ENCODE assay signal across 22 cellular contexts in the genomic region with DNA sequence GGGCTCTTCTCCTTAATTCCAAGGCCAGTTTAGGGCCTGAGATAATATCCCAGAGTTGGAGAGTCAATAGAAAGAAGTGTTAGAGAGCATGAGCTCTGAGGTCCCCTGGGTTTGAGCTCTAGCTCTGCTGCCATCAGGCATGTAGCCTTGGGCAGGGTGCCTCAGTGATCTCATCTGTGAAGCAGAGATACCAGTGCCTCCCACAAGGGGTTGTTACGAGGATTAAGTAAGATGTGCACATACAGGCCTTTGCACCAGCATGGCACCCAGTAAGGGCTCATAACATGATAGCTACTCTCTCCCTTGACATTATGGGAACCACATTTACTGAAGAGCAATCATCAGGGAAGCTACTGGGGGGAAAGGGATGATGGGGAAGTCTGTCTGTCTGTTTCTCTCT.
"Had no signal": no experiment of that assay in that cellular context is flagged by ENCODE, and none has a peak within 500 bp of the region (broad histone marks: within the 10 kb centered on the region; RNA-seq: fewer than 3 reads in every experiment).

No MANE protein-coding gene starts in this region.

- H3K27me3 Mint-ChIP-seq: activated CD4-positive, alpha-beta memory T cell treated with anti-CD3 and anti-CD28 coated beads, Interleukin-2, amount 10 ng/mL, durations not matched to agents 7 days and 5 days; activated T-cell treated with anti-CD3 and anti-CD28 coated beads, Interleukin-2, amount 50 U/mL, for 24 hours; stimulated activated naive CD8-positive, alpha-beta T cell treated with anti-CD3 and anti-CD28 coated beads, Interleukin-15, amount 100 ng/mL, for 72 hours had no signal

- H3K4me1 Mint-ChIP-seq: central memory CD8-positive, alpha-beta T cell had no signal

- H3K4me3 ChIP-seq: ascending aorta, colonic mucosa, left lung, prostate gland, smooth muscle cell, suprapubic skin had no signal

- H3K27ac ChIP-seq: ascending aorta, colonic mucosa, left lung, prostate gland, suprapubic skin had no signal

- FAIRE-seq: frontal cortex, keratinocyte, TTC549 had no signal

- H3K4me1 ChIP-seq: ascending aorta, colonic mucosa, left lung, prostate gland, suprapubic skin had no signal

- H3K27me3 ChIP-seq: ascending aorta, colonic mucosa, left lung, suprapubic skin had no signal

- H3K4me3 Mint-ChIP-seq: activated CD4-positive, alpha-beta memory T cell treated with anti-CD3 and anti-CD28 coated beads, Interleukin-2, amount 10 ng/mL, durations not matched to agents 7 days and 5 days; activated naive CD4-positive, alpha-beta T cell treated with anti-CD3 and anti-CD28 coated beads, Interleukin-2, amount 10 ng/mL, durations not matched to agents 7 days and 5 days; activated naive CD8-positive, alpha-beta T cell treated with anti-CD3 and anti-CD28 coated beads, Interleukin-2, amount 50 U/mL, for 24 hours; activated T-cell treated with anti-CD3 and anti-CD28 coated beads, Interleukin-2, amount 50 U/mL, for 24 hours; central memory CD8-positive, alpha-beta T cell; neural crest cell; stimulated activated naive CD8-positive, alpha-beta T cell treated with anti-CD3 and anti-CD28 coated beads, Interleukin-15, amount 100 ng/mL, for 72 hours; T-helper 2 cell treated with Interferon-gamma antibody and Interleukin-4, amounts not matched to agents 5 μg/mL and 100 μg/mL, for 36 hours had no signal

- ATAC-seq: activated naive CD8-positive, alpha-beta T cell treated with anti-CD3 and anti-CD28 coated beads, Interleukin-2, amount 50 U/mL, for 24 hours; left lung; sciatic nerve; stimulated activated naive CD8-positive, alpha-beta T cell treated with anti-CD3 and anti-CD28 coated beads, Interleukin-15, amount 100 ng/mL, for 72 hours had no signal

- H3K36me3 Mint-ChIP-seq: activated naive CD4-positive, alpha-beta T cell treated with anti-CD3 and anti-CD28 coated beads, Interleukin-2, amount 10 ng/mL, durations not matched to agents 7 days and 5 days had no signal

- H3K36me3 ChIP-seq: ascending aorta, colonic mucosa, left lung, prostate gland, suprapubic skin had no signal

- H3K9me3 ChIP-seq: ascending aorta, colonic mucosa, left lung, prostate gland, suprapubic skin had no signal

- H3K27ac Mint-ChIP-seq: activated CD4-positive, alpha-beta memory T cell treated with anti-CD3 and anti-CD28 coated beads, Interleukin-2, amount 10 ng/mL, durations not matched to agents 7 days and 5 days; activated naive CD4-positive, alpha-beta T cell treated with anti-CD3 and anti-CD28 coated beads, Interleukin-2, amount 10 ng/mL, durations not matched to agents 7 days and 5 days; activated naive CD8-positive, alpha-beta T cell treated with anti-CD3 and anti-CD28 coated beads, Interleukin-2, amount 50 U/mL, for 24 hours; activated T-cell treated with anti-CD3 and anti-CD28 coated beads, Interleukin-2, amount 50 U/mL, for 24 hours; T-helper 2 cell treated with Interferon-gamma antibody and Interleukin-4, amounts not matched to agents 5 μg/mL and 100 μg/mL, for 36 hours had no signal

- H3K4me2 ChIP-seq: smooth muscle cell had no signal

- DNase-seq: activated CD4-positive, alpha-beta memory T cell treated with anti-CD3 and anti-CD28 coated beads, Interleukin-2, amount 10 ng/mL, durations not matched to agents 7 days and 5 days; activated CD4-positive, alpha-beta T cell treated with anti-CD3 and anti-CD28 coated beads for 4 hours; activated naive CD4-positive, alpha-beta T cell treated with anti-CD3 and anti-CD28 coated beads, Interleukin-2, amount 10 ng/mL, durations not matched to agents 7 days and 5 days; activated naive CD8-positive, alpha-beta T cell treated with anti-CD3 and anti-CD28 coated beads, Interleukin-2, amount 50 U/mL, for 24 hours; activated T-cell treated with anti-CD3 and anti-CD28 coated beads, Interleukin-2, amount 50 U/mL, for 24 hours; colonic mucosa; hypothalamus; left lung; stimulated activated CD4-positive, alpha-beta T cell treated with anti-CD3 and anti-CD28 coated beads, Interleukin-4, amount 100 ng/mL, for 1 hour; stimulated activated naive CD8-positive, alpha-beta T cell treated with anti-CD3 and anti-CD28 coated beads, Interleukin-15, amount 100 ng/mL, for 72 hours; trophoblast cell had no signal

- H3K9me3 Mint-ChIP-seq: activated CD4-positive, alpha-beta memory T cell treated with anti-CD3 and anti-CD28 coated beads, Interleukin-2, amount 10 ng/mL, durations not matched to agents 7 days and 5 days; activated naive CD4-positive, alpha-beta T cell treated with anti-CD3 and anti-CD28 coated beads, Interleukin-2, amount 10 ng/mL, durations not matched to agents 7 days and 5 days; activated naive CD8-positive, alpha-beta T cell treated with anti-CD3 and anti-CD28 coated beads, Interleukin-2, amount 50 U/mL, for 24 hours; activated T-cell treated with anti-CD3 and anti-CD28 coated beads, Interleukin-2, amount 50 U/mL, for 24 hours; central memory CD8-positive, alpha-beta T cell; neural crest cell; stimulated activated naive CD8-positive, alpha-beta T cell treated with anti-CD3 and anti-CD28 coated beads, Interleukin-15, amount 100 ng/mL, for 72 hours; T-helper 2 cell treated with Interferon-gamma antibody and Interleukin-4, amounts not matched to agents 5 μg/mL and 100 μg/mL, for 36 hours had no signal
